ENCODE assay signal across 11 cellular contexts in genomic region chrX:1316527-1316926, GRCh38. TPM values are rescaled to one million over a fixed set of nuclear protein-coding genes. Genes with fewer than 3 reads are reported as not detected.
A peak's percentile ranks its signal among the peaks of the same experiment; 100 is the strongest.
DNase-seq lines count a peak whose midpoint lies in the region; ATAC-seq and TF ChIP-seq lines count a peak whose summit lies in the region.
"Had no signal": no experiment of that assay in that cellular context is flagged by ENCODE, and none has a peak within 500 bp of the region (broad histone marks: within the 10 kb centered on the region; RNA-seq: fewer than 3 reads in every experiment).

No MANE protein-coding gene starts in this region.

- H3K9me3 ChIP-seq in heart right ventricle, result no peaks in the 10 kb centered on the region
- H3K9me3 ChIP-seq in effector memory CD4-positive, alpha-beta T cell (ENCODE audit: control insufficient read depth, low read length), result no peaks in the 10 kb centered on the region

- H3K4me3 ChIP-seq in heart right ventricle (peak overlapping the region in 1 of 10 donors; percentile 13), brain microvascular endothelial cell (ENCODE audit: low read depth, low read length) (no peak overlapping the region)
- no peak overlapping the region for H3K4me3 ChIP-seq in effector memory CD4-positive, alpha-beta T cell (ENCODE audit: insufficient read depth, low read depth, low read length, poor library complexity, severe bottlenecking)

- in situ Hi-C loops in KBM-7 (cut with MboI; ENCODE audit: low pct_unique_long_range_greater_than_20kb, low sequenced_read_pairs), result no loop called here
- in situ Hi-C loops in brain microvascular endothelial cell (cut with HindIII; ENCODE audit: low pct_ligation_motif_present, low sequenced_read_pairs), result no loop called here

- intact Hi-C loops in heart right ventricle (cut with DNase I), result no loop called here

- no peak for TF ChIP-seq CTCF in heart right ventricle (IDR thresholded peaks at IDR 0.05)
- TF ChIP-seq CTCF in brain microvascular endothelial cell (IDR thresholded peaks at IDR 0.05; ENCODE audit: low read depth, low read length, missing control alignments), result no peak

- H3K36me3 ChIP-seq in heart right ventricle, result no peaks in the 10 kb centered on the region
- H3K36me3 ChIP-seq in brain microvascular endothelial cell (replicated peaks), result no peaks in the 10 kb centered on the region
- H3K36me3 ChIP-seq in effector memory CD4-positive, alpha-beta T cell (ENCODE audit: control insufficient read depth, insufficient read depth, low read length), result no peaks in the 10 kb centered on the region

- peaks cover 0 to 10% (median 0%) of the 10 kb centered on the region in 9 donors for H3K4me1 ChIP-seq in heart right ventricle
- no peaks in the 10 kb centered on the region for H3K4me1 ChIP-seq in effector memory CD4-positive, alpha-beta T cell (ENCODE audit: control insufficient read depth, insufficient read depth, low read length, poor library complexity, severe bottlenecking)

- peak overlapping the region in 1 of 10 donors; percentile 77 for H3K27ac ChIP-seq in heart right ventricle
- H3K27ac ChIP-seq in brain microvascular endothelial cell, result no peak overlapping the region
- H3K27ac ChIP-seq in effector memory CD4-positive, alpha-beta T cell (ENCODE audit: insufficient read depth, low read length, poor library complexity, severe bottlenecking), result no peak overlapping the region

- WGBS in heart right ventricle, 2 donors, result 63 to 68% methylated on average over 18 of the region's 18 CpGs

- DNase-seq in KBM-7, result peak; percentile 98
- DNase-seq in UCSD-AML1 (lab: John Stamatoyannopoulos, UW; ENCODE audit: unreplicated experiment), result peak; percentile 88
- peak; percentile 48 to 55 for DNase-seq in heart right ventricle
- DNase-seq in stimulated activated CD4-positive, alpha-beta T cell treated with anti-CD3 and anti-CD28 coated beads, Interleukin-4, amount 100 ng/mL, for 24 hours, result peak; percentile 12
- no peak for DNase-seq in brain microvascular endothelial cell
- DNase-seq in effector memory CD4-positive, alpha-beta T cell, result no peak
- DNase-seq in islet precursor cell, result no peak
- DNase-seq: cerebellar nuclear complex, NCI-H2107 had no signal

- peak; percentile 67 to 96 (median 87) for ATAC-seq in heart right ventricle
- ATAC-seq in HG03457 (IDR thresholded peaks at IDR 0.05; ENCODE audit: unreplicated experiment), result no peak

- peaks cover 0 to 4% (median 0%) of the 10 kb centered on the region in 7 donors for H3K27me3 ChIP-seq in heart right ventricle
- no peaks in the 10 kb centered on the region for H3K27me3 ChIP-seq in brain microvascular endothelial cell (replicated peaks)
- no peaks in the 10 kb centered on the region for H3K27me3 ChIP-seq in effector memory CD4-positive, alpha-beta T cell (replicated peaks; ENCODE audit: control insufficient read depth, insufficient read depth, low read length, poor library complexity, severe bottlenecking)

RNA-seq across cellular contexts. Expression of gene IL3RA, which starts 20.1 kb away (rescaled TPM):
- total RNA-seq in heart right ventricle, result 10 to 100 TPM in 1 of 10 donors, 1 to 10 TPM in 9; 4.5 to 11.4 (median 5.0) TPM
- 10 to 100 TPM; 15.2 to 20.8 TPM for polyA plus RNA-seq in heart right ventricle
- total RNA-seq: renal cortical epithelial cell had no signal

RNA-seq across cellular contexts. Expression of gene CSF2RA, which starts 47.9 kb away (rescaled TPM):
- total RNA-seq in heart right ventricle, result 10 to 100 TPM in 1 of 10 donors, 1 to 10 TPM in 8, under 1 TPM in 1; 0.86 to 15.4 (median 1.9) TPM
- polyA plus RNA-seq in heart right ventricle, result 1 to 10 TPM; 1.1 to 2.6 TPM
- total RNA-seq: renal cortical epithelial cell had no signal

Comparison
In these comparisons a context has a peak if more than half of its experiments do, and no peak if none do; other contexts are left out.
1. DNase-seq: peak in KBM-7 (single experiment), UCSD-AML1 (single experiment), heart right ventricle (2 of 2) and stimulated activated CD4-positive, alpha-beta T cell treated with anti-CD3 and anti-CD28 coated beads, Interleukin-4, amount 100 ng/mL, for 24 hours (single experiment); none in brain microvascular endothelial cell (single experiment), effector memory CD4-positive, alpha-beta T cell (0 of 3) and islet precursor cell (single experiment).